In genomic region chr16:50035468-50035992, GRCh38 we compare ENCODE assay signal across 17 cellular contexts. TPM values are rescaled to one million over a fixed set of nuclear protein-coding genes. Genes with fewer than 3 reads are reported as not detected.
DNase-seq lines count a peak whose midpoint lies in the region; ATAC-seq, FAIRE-seq and TF ChIP-seq lines count a peak whose summit lies in the region.
"Had no signal": no experiment of that assay in that cellular context is flagged by ENCODE, and none has a peak within 500 bp of the region (broad histone marks: within the 10 kb centered on the region; RNA-seq: fewer than 3 reads in every experiment).

No MANE protein-coding gene starts in this region.

- no peak overlapping the region for H3K4me2 ChIP-seq in smooth muscle cell
- H3K4me2 ChIP-seq: BLaER1 had no signal

- no peak overlapping the region for H3K27ac ChIP-seq in Panc1 (ENCODE audit: low read length)
- no peak overlapping the region for H3K27ac ChIP-seq in smooth muscle cell (ENCODE audit: low read depth)
- no peak overlapping the region for H3K27ac ChIP-seq in heart right ventricle
- H3K27ac ChIP-seq: BLaER1, HL-60 had no signal

- TSS peak; percentile 57 for BruUV-seq in Panc1 (replicated peaks; lab: Mats Ljungman, UMichigan)

- 97% methylated on average over 3 of the region's 3 CpGs for WGBS in smooth muscle cell (ENCODE audit: low lambda C conversion rate)
- WGBS in heart right ventricle, 2 donors = 87 to 89% methylated on average over 3 of the region's 3 CpGs

- peaks cover 13% of the 10 kb centered on the region for H3F3A ChIP-seq in smooth muscle cell (ENCODE audit: low read depth)

- no peaks in the 10 kb centered on the region for H4K20me1 ChIP-seq in smooth muscle cell (ENCODE audit: low read depth)

- peaks cover 4% of the 10 kb centered on the region for H3K36me3 ChIP-seq in Panc1 (ENCODE audit: control insufficient read depth, insufficient read depth, low read length)
- peaks cover 19% of the 10 kb centered on the region for H3K36me3 ChIP-seq in smooth muscle cell (ENCODE audit: low read depth)
- peaks cover 0 to 82% (median 38%) of the 10 kb centered on the region in 9 donors for H3K36me3 ChIP-seq in heart right ventricle

- no peak overlapping the region for H2AFZ ChIP-seq in smooth muscle cell (ENCODE audit: low read depth)

- TF ChIP-seq CTCF in Panc1 (IDR thresholded peaks at IDR 0.05) = no peak
- TF ChIP-seq CTCF in smooth muscle cell (IDR thresholded peaks at IDR 0.05; ENCODE audit: borderline replicate concordance, insufficient read depth, poor library complexity, severe bottlenecking) = no peak
- TF ChIP-seq CTCF in heart right ventricle (IDR thresholded peaks at IDR 0.05) = no peak

- H3K9me3 ChIP-seq in Panc1 (ENCODE audit: control insufficient read depth, insufficient read depth, low read depth, low read length) (no peaks in the 10 kb centered on the region), smooth muscle cell (replicated peaks; ENCODE audit: low read depth) (no peaks in the 10 kb centered on the region), heart right ventricle (no peaks in the 10 kb centered on the region)
- H3K9me3 ChIP-seq: BLaER1 had no signal

- FAIRE-seq in H54 (lab: Jason Lieb, UNC) = peak; percentile 30
- FAIRE-seq: GM12878, GM18507 had no signal

- ATAC-seq in Panc1 = no peak
- peak; percentile 67 for ATAC-seq in left colon
- no peak for ATAC-seq in heart right ventricle
- ATAC-seq: GM12878 had no signal

- intact Hi-C loops in Panc1 (cut with micrococcal nuclease; ENCODE audit: unreplicated experiment) = no loop called here
- intact Hi-C loops in left colon (cut with DNase I, micrococcal nuclease) = no loop called here
- intact Hi-C loops in heart right ventricle (cut with DNase I) = no loop called here

- H3K27me3 ChIP-seq in Panc1 (ENCODE audit: control insufficient read depth, insufficient read depth, low read length) = no peaks in the 10 kb centered on the region
- no peaks in the 10 kb centered on the region for H3K27me3 ChIP-seq in smooth muscle cell (ENCODE audit: low read depth)
- H3K27me3 ChIP-seq in heart right ventricle = no peaks in the 10 kb centered on the region
- H3K27me3 ChIP-seq: BLaER1 had no signal

- no peak overlapping the region for H3K4me3 ChIP-seq in Panc1 (ENCODE audit: low read depth in 2 of 2, low read length in 2 of 2)
- H3K4me3 ChIP-seq in smooth muscle cell = peak overlapping the region; percentile 2
- no peak overlapping the region for H3K4me3 ChIP-seq in heart right ventricle
- H3K4me3 ChIP-seq: BLaER1, GM12878 had no signal

- H3K9ac ChIP-seq in smooth muscle cell (ENCODE audit: low read depth) = no peak overlapping the region
- H3K9ac ChIP-seq: BLaER1 had no signal

- H3K4me1 ChIP-seq in Panc1 (ENCODE audit: control insufficient read depth, insufficient read depth, low read length) = no peaks in the 10 kb centered on the region
- H3K4me1 ChIP-seq in smooth muscle cell (ENCODE audit: low read depth) = no peaks in the 10 kb centered on the region
- peaks cover 0 to 37% (median 0%) of the 10 kb centered on the region in 9 donors for H3K4me1 ChIP-seq in heart right ventricle

- CTCF ChIA-PET in Panc1 (lab: Charles Lee) = no interaction called here

- TF ChIP-seq POLR2A in H54 (IDR thresholded peaks at IDR 0.05; ENCODE audit: low read depth, low read length) = no peak

- H3K79me2 ChIP-seq in smooth muscle cell (ENCODE audit: low read depth) = no peaks in the 10 kb centered on the region

- POLR2A ChIA-PET in Panc1 (lab: Charles Lee) = no interaction called here

- in situ Hi-C loops in Panc1 (cut with HindIII; ENCODE audit: low pct_unique_long_range_greater_than_20kb, low sequenced_read_pairs) = no loop called here

- DNase-seq in H54 (ENCODE audit: insufficient read length, low spot score) = no peak
- DNase-seq in Panc1 (ENCODE audit: low read depth, low spot score) = no peak
- no peak for DNase-seq in left colon
- DNase-seq in smooth muscle cell (lab: John Stamatoyannopoulos, UW; ENCODE audit: unreplicated experiment) = no peak
- DNase-seq in NCI-H2081 (lab: John Stamatoyannopoulos, UW) = no peak
- no peak for DNase-seq in ecto neural progenitor cell (ENCODE audit: low spot score)
- no peak for DNase-seq in heart right ventricle
- DNase-seq: MM.1S, NCI-H1105 treated with DMSO at 0.1 percent for 48 hours, NCI-H187, NCI-H446, NCI-H82, SHP77 treated with DMSO at 0.1 percent for 48 hours had no signal

RNA-seq across cellular contexts. Expression of gene CNEP1R1, which starts 10.5 kb away (rescaled TPM):
- total RNA-seq in Panc1 (2021; ENCODE audit: unreplicated experiment) = 22.0 TPM
- polyA plus RNA-seq in Panc1 (2012; ENCODE audit: insufficient read length) = 12.5 TPM
- 10 to 100 TPM; 17.8 to 19.2 TPM for total RNA-seq in left colon
- 21.3 and 37.9 TPM in 2 replicates for total RNA-seq in smooth muscle cell
- 21.1 and 31.7 TPM in 2 replicates for polyA plus RNA-seq in smooth muscle cell
- total RNA-seq in heart right ventricle = 10 to 100 TPM; 12.4 to 20.6 (median 17.6) TPM
- polyA plus RNA-seq in heart right ventricle = 10 to 100 TPM in 1 of 2 donors, 1 to 10 TPM in 1; 9.7 to 22.4 TPM

RNA-seq across cellular contexts. Expression of gene HEATR3, which starts 30.2 kb away (rescaled TPM):
- total RNA-seq in Panc1 (2021; ENCODE audit: unreplicated experiment) (18.6 TPM), left colon (10 to 100 TPM; 17.4 to 22.5 TPM), smooth muscle cell (7.2 and 9.1 TPM in 2 replicates), heart right ventricle (10 to 100 TPM in 7 of 10 donors, 1 to 10 TPM in 3; 8.7 to 15.8 (median 11.2) TPM)
- 10.2 TPM for polyA plus RNA-seq in Panc1 (2012; ENCODE audit: insufficient read length)
- polyA plus RNA-seq in smooth muscle cell (3.1 and 3.6 TPM in 2 replicates), heart right ventricle (1 to 10 TPM; 3.8 to 4.3 TPM)
